In genomic region chr2:62741954-62742722, GRCh38 we compare ENCODE assay signal across 26 cellular contexts. TPM values are rescaled to one million over a fixed set of nuclear protein-coding genes. Genes with fewer than 3 reads are reported as not detected.
DNase-seq lines count a peak whose midpoint lies in the region; ATAC-seq and TF ChIP-seq lines count a peak whose summit lies in the region.
"Had no signal": no experiment of that assay in that cellular context is flagged by ENCODE, and none has a peak within 500 bp of the region (broad histone marks: within the 10 kb centered on the region; RNA-seq: fewer than 3 reads in every experiment).

No MANE protein-coding gene starts in this region.

- DNase-seq in activated CD8-positive, alpha-beta memory T cell treated with anti-CD3 and anti-CD28 coated beads, Interleukin-2, amount 10 ng/mL, durations not matched to agents 7 days and 5 days = no peak
- no peak for DNase-seq in activated CD8-positive, alpha-beta memory T cell treated with anti-CD3 and anti-CD28 coated beads, Interleukin-2, amount 50 U/mL, for 4 hours
- DNase-seq in RPMI7951 (ENCODE audit: low read depth) (peak; percentile 8), fibroblast of peridontal ligament (ENCODE audit: extremely low read depth) (peak; percentile 22), neural progenitor cell (ENCODE audit: low spot score) (no peak), GM23338 (ENCODE audit: low spot score) (no peak), anterior cingulate cortex (lab: John Stamatoyannopoulos, UW) (no peak)
- DNase-seq: activated CD4-positive, alpha-beta T cell treated with anti-CD3 and anti-CD28 coated beads for 48 hours; activated naive CD4-positive, alpha-beta T cell treated with anti-CD3 and anti-CD28 coated beads for 36 hours; activated T-cell treated with anti-CD3 and anti-CD28 coated beads, Interleukin-2, amount 50 U/mL, for 72 hours; amygdala; islet precursor cell; lower lobe of right lung; MV-4-11; NCI-H2171; NCI-H510A treated with DMSO at 0.1 percent for 48 hours; nephron progenitor cell; small intestine; stimulated activated CD4-positive, alpha-beta T cell treated with anti-CD3 and anti-CD28 coated beads, Interleukin-1b, Interleukin-23, amount 100 ng/mL, for 48 hours; T-helper 17 cell; transverse colon had no signal

- H3K27me3 ChIP-seq in neural progenitor cell = no peaks in the 10 kb centered on the region
- no peaks in the 10 kb centered on the region for H3K27me3 ChIP-seq in GM23338 (ENCODE audit: insufficient read depth)
- H3K27me3 ChIP-seq: transverse colon had no signal

- no peak overlapping the region for H3K9ac ChIP-seq in neural progenitor cell
- H3K9ac ChIP-seq: KMS-11 had no signal

- no peaks in the 10 kb centered on the region for H3K36me3 Mint-ChIP-seq in activated CD8-positive, alpha-beta memory T cell treated with anti-CD3 and anti-CD28 coated beads, Interleukin-2, amount 10 ng/mL, durations not matched to agents 7 days and 5 days
- H3K36me3 Mint-ChIP-seq in neural progenitor cell = peaks cover 2% of the 10 kb centered on the region
- H3K36me3 Mint-ChIP-seq in GM23338 (ENCODE audit: low read depth) = no peaks in the 10 kb centered on the region

- H3K27me3 Mint-ChIP-seq in activated CD8-positive, alpha-beta memory T cell treated with anti-CD3 and anti-CD28 coated beads, Interleukin-2, amount 10 ng/mL, durations not matched to agents 7 days and 5 days = no peaks in the 10 kb centered on the region
- no peaks in the 10 kb centered on the region for H3K27me3 Mint-ChIP-seq in neural progenitor cell (ENCODE audit: insufficient read depth, low read depth)
- no peaks in the 10 kb centered on the region for H3K27me3 Mint-ChIP-seq in GM23338 (ENCODE audit: insufficient read depth, low read depth, poor library complexity)
- H3K27me3 Mint-ChIP-seq: B cell, T-helper 17 cell had no signal

- H3K9me3 Mint-ChIP-seq in activated CD8-positive, alpha-beta memory T cell treated with anti-CD3 and anti-CD28 coated beads, Interleukin-2, amount 10 ng/mL, durations not matched to agents 7 days and 5 days (ENCODE audit: low read depth) = no peaks in the 10 kb centered on the region
- no peaks in the 10 kb centered on the region for H3K9me3 Mint-ChIP-seq in neural progenitor cell
- no peaks in the 10 kb centered on the region for H3K9me3 Mint-ChIP-seq in GM23338
- H3K9me3 Mint-ChIP-seq: activated naive CD4-positive, alpha-beta T cell treated with anti-CD3 and anti-CD28 coated beads for 36 hours; activated T-cell treated with anti-CD3 and anti-CD28 coated beads, Interleukin-2, amount 50 U/mL, for 72 hours; nephron progenitor cell had no signal

- ATAC-seq in activated CD8-positive, alpha-beta memory T cell treated with anti-CD3 and anti-CD28 coated beads, Interleukin-2, amount 10 ng/mL, durations not matched to agents 7 days and 5 days = no peak
- no peak for ATAC-seq in HG02870 (IDR thresholded peaks at IDR 0.05; ENCODE audit: unreplicated experiment)
- ATAC-seq in GM23338 = no peak
- ATAC-seq: activated T-cell treated with anti-CD3 and anti-CD28 coated beads, Interleukin-2, amount 50 U/mL, for 72 hours; lower lobe of right lung; T-helper 17 cell had no signal

- no peak overlapping the region for H3K4me3 Mint-ChIP-seq in activated CD8-positive, alpha-beta memory T cell treated with anti-CD3 and anti-CD28 coated beads, Interleukin-2, amount 10 ng/mL, durations not matched to agents 7 days and 5 days
- H3K4me3 Mint-ChIP-seq in neural progenitor cell = no peak overlapping the region
- H3K4me3 Mint-ChIP-seq in GM23338 = no peak overlapping the region
- H3K4me3 Mint-ChIP-seq: activated naive CD4-positive, alpha-beta T cell treated with anti-CD3 and anti-CD28 coated beads for 36 hours; activated T-cell treated with anti-CD3 and anti-CD28 coated beads, Interleukin-2, amount 50 U/mL, for 72 hours; B cell; nephron progenitor cell; T-helper 17 cell had no signal

- no peaks in the 10 kb centered on the region for H3K9me3 ChIP-seq in neural progenitor cell (ENCODE audit: low read depth)
- H3K9me3 ChIP-seq: lower lobe of right lung, prostate gland, transverse colon had no signal

- H3K4me2 ChIP-seq in neural progenitor cell (no peak overlapping the region), GM23338 (no peak overlapping the region)
- H3K4me2 ChIP-seq: KMS-11 had no signal

- H3K9me2 ChIP-seq in GM23338 (ENCODE audit: insufficient read depth) = no peaks in the 10 kb centered on the region

- no peak for TF ChIP-seq CTCF in neural progenitor cell (IDR thresholded peaks at IDR 0.05)
- no peak for TF ChIP-seq CTCF in GM23338 (conservative IDR thresholded peaks at IDR 0.05; ENCODE audit: low read depth in 2 of 2)

- peaks cover 6% of the 10 kb centered on the region for H4K20me1 ChIP-seq in neural progenitor cell (ENCODE audit: low read depth)
- no peaks in the 10 kb centered on the region for H4K20me1 ChIP-seq in GM23338 (replicated peaks; ENCODE audit: insufficient read depth)

- H3K4me1 Mint-ChIP-seq in activated CD8-positive, alpha-beta memory T cell treated with anti-CD3 and anti-CD28 coated beads, Interleukin-2, amount 10 ng/mL, durations not matched to agents 7 days and 5 days = peaks cover 1% of the 10 kb centered on the region
- H3K4me1 Mint-ChIP-seq in neural progenitor cell (no peaks in the 10 kb centered on the region), GM23338 (peaks cover 50% of the 10 kb centered on the region)

- peaks cover 14% of the 10 kb centered on the region for H3F3A ChIP-seq in neural progenitor cell (ENCODE audit: low read depth)
- H3F3A ChIP-seq in GM23338 (replicated peaks; ENCODE audit: low read depth) = no peaks in the 10 kb centered on the region

- H3K4me3 ChIP-seq in neural progenitor cell (no peak overlapping the region), GM23338 (no peak overlapping the region)
- H3K4me3 ChIP-seq: lower lobe of right lung, prostate gland, transverse colon had no signal

- no peaks in the 10 kb centered on the region for H3K36me3 ChIP-seq in neural progenitor cell
- H3K36me3 ChIP-seq in GM23338 (ENCODE audit: insufficient read depth) = no peaks in the 10 kb centered on the region
- H3K36me3 ChIP-seq: lower lobe of right lung, prostate gland, transverse colon had no signal

- no peak overlapping the region for H2AFZ ChIP-seq in neural progenitor cell (replicated peaks)
- H2AFZ ChIP-seq in GM23338 = no peak overlapping the region

- H3K4me1 ChIP-seq in neural progenitor cell = peaks cover 32% of the 10 kb centered on the region
- H3K4me1 ChIP-seq in GM23338 (ENCODE audit: insufficient read depth) = peaks cover 45% of the 10 kb centered on the region
- H3K4me1 ChIP-seq: lower lobe of right lung, prostate gland had no signal

- H3K27ac Mint-ChIP-seq in activated CD8-positive, alpha-beta memory T cell treated with anti-CD3 and anti-CD28 coated beads, Interleukin-2, amount 10 ng/mL, durations not matched to agents 7 days and 5 days = peak overlapping the region; percentile 46
- H3K27ac Mint-ChIP-seq in neural progenitor cell (no peak overlapping the region), GM23338 (no peak overlapping the region)
- H3K27ac Mint-ChIP-seq: activated naive CD4-positive, alpha-beta T cell treated with anti-CD3 and anti-CD28 coated beads for 36 hours; activated T-cell treated with anti-CD3 and anti-CD28 coated beads, Interleukin-2, amount 50 U/mL, for 72 hours; B cell; nephron progenitor cell; T-helper 17 cell had no signal

- CTCF ChIA-PET in activated CD8-positive, alpha-beta memory T cell treated with anti-CD3 and anti-CD28 coated beads, Interleukin-2, amount 10 ng/mL, durations not matched to agents 7 days and 5 days (lab: Charles Lee) = interaction anchor here (1.3 kb wide), 1 partner anchor 33 kb away, joined by 3 read pairs; no protein-coding TSS in a partner anchor

- H3K27ac ChIP-seq in neural progenitor cell (no peak overlapping the region), GM23338 (ENCODE audit: low read depth) (no peak overlapping the region)
- H3K27ac ChIP-seq: 22Rv1, KMS-11, lower lobe of right lung, prostate gland, transverse colon had no signal

- peaks cover 99% of the 10 kb centered on the region for H3K79me2 ChIP-seq in neural progenitor cell (ENCODE audit: low read depth)
- peaks cover 91% of the 10 kb centered on the region for H3K79me2 ChIP-seq in GM23338 (replicated peaks; ENCODE audit: insufficient read depth)

TF ChIP-seq in GM23338, 12 proteins besides CTCF, POLR2A, EP300 and RAD21:
- TF ChIP-seq EZH2phosphoT487 (IDR thresholded peaks at IDR 0.05; ENCODE audit: unreplicated experiment) (no peak), POLR2AphosphoS5 (IDR thresholded peaks at IDR 0.05; ENCODE audit: low read depth) (no peak), ZNF114 (CRISPR knock-in tag; IDR thresholded peaks at IDR 0.05) (no peak), EZH2 (IDR thresholded peaks at IDR 0.05; ENCODE audit: low read depth, unreplicated experiment) (no peak), ETS1 (IDR thresholded peaks at IDR 0.05) (no peak), STAT1 (IDR thresholded peaks at IDR 0.05; ENCODE audit: unreplicated experiment) (no peak), JUNB (IDR thresholded peaks at IDR 0.05; ENCODE audit: unreplicated experiment) (no peak), ZNF331 (CRISPR knock-in tag; IDR thresholded peaks at IDR 0.05; ENCODE audit: low read depth) (no peak), CREB1 (CRISPR knock-in tag; IDR thresholded peaks at IDR 0.05; ENCODE audit: low read depth) (no peak)

RNA-seq across cellular contexts. Expression of gene EHBP1, which starts 36.6 kb away (rescaled TPM):
- total RNA-seq in activated CD8-positive, alpha-beta memory T cell treated with anti-CD3 and anti-CD28 coated beads, Interleukin-2, amount 10 ng/mL, durations not matched to agents 7 days and 5 days = 10 to 100 TPM; 22.7 to 29.5 TPM
- total RNA-seq in RPMI7951 (2014; rRNA removed; shearing (Covaris generic)) = 32.9 and 33.8 TPM in 2 replicates
- total RNA-seq in neural progenitor cell (ENCODE audit: low replicate concordance) = 51.5 and 65.8 TPM in 2 replicates
- total RNA-seq in GM23338 (2014; rRNA removed; shearing (Covaris generic)) = 47.0 and 47.9 TPM in 2 replicates
- 19.1 and 27.2 TPM in 2 replicates for polyA plus RNA-seq in GM23338 (2016; fragmentation: Nextera tagmentation; extraction: Ambion mirVana)

Comparison
In these comparisons a context has a peak if more than half of its experiments do, and no peak if none do; other contexts are left out.
1. DNase-seq: peak in RPMI7951 (single experiment) and fibroblast of peridontal ligament (single experiment); none in activated CD8-positive, alpha-beta memory T cell treated with anti-CD3 and anti-CD28 coated beads, Interleukin-2, amount 10 ng/mL, durations not matched to agents 7 days and 5 days (single experiment), activated CD8-positive, alpha-beta memory T cell treated with anti-CD3 and anti-CD28 coated beads, Interleukin-2, amount 50 U/mL, for 4 hours (single experiment), neural progenitor cell (single experiment), GM23338 (single experiment) and anterior cingulate cortex (0 of 58).